In the genomic region with DNA sequence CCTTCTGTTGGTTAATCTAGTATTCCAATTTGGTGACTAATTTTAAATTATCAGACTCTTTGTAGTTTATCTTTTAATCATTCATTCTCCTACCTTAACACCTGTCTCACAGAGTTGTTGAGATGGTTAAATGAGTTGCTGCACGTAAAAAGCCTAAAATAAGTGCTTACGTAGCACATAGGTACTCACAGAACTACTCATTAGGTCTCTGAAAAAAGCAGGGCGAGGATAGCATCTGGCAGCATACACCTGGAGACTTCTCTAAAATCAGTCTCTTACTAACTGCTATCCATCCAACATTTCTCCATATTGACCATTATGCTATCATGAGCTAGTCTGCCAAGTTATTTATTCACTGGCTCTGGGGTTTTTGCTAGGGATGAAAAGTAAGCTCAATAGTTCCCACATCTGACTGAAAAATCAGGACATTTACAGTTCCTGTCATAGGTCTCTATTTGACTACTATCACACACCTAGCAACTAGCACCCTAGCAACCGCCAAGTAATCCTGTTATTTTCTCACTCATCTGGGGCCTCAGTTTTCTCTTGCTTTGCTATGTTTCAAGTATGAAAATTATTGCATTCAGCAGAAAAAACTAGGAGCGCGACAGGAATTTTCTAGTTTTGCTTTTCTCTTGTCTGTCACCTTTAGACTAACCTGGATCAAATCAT, we compare ENCODE assay signal across 1 cellular context.
A peak's percentile ranks its signal among the peaks of the same experiment; 100 is the strongest.
TF ChIP-seq lines count a peak whose summit lies in the region.

No MANE protein-coding gene starts in this region.

TF ChIP-seq in GM12878, 131 proteins besides CTCF, POLR2A, EP300 and RAD21:
- TF ChIP-seq POLR2AphosphoS5 (IDR thresholded peaks at IDR 0.05; ENCODE audit: low read length), result peak; percentile 36; the same call in 1 of the 2 replicates
- TF ChIP-seq, protein P1, sequence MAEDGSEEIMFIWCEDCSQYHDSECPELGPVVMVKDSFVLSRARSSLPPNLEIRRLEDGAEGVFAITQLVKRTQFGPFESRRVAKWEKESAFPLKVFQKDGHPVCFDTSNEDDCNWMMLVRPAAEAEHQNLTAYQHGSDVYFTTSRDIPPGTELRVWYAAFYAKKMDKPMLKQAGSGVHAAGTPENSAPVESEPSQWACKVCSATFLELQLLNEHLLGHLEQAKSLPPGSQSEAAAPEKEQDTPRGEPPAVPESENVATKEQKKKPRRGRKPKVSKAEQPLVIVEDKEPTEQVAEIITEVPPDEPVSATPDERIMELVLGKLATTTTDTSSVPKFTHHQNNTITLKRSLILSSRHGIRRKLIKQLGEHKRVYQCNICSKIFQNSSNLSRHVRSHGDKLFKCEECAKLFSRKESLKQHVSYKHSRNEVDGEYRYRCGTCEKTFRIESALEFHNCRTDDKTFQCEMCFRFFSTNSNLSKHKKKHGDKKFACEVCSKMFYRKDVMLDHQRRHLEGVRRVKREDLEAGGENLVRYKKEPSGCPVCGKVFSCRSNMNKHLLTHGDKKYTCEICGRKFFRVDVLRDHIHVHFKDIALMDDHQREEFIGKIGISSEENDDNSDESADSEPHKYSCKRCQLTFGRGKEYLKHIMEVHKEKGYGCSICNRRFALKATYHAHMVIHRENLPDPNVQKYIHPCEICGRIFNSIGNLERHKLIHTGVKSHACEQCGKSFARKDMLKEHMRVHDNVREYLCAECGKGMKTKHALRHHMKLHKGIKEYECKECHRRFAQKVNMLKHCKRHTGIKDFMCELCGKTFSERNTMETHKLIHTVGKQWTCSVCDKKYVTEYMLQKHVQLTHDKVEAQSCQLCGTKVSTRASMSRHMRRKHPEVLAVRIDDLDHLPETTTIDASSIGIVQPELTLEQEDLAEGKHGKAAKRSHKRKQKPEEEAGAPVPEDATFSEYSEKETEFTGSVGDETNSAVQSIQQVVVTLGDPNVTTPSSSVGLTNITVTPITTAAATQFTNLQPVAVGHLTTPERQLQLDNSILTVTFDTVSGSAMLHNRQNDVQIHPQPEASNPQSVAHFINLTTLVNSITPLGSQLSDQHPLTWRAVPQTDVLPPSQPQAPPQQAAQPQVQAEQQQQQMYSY (CRISPR knock-in tag; IDR thresholded peaks at IDR 0.05), result no peak
